Comparison of ENCODE assay signal across 10 cellular contexts in the genomic region with DNA sequence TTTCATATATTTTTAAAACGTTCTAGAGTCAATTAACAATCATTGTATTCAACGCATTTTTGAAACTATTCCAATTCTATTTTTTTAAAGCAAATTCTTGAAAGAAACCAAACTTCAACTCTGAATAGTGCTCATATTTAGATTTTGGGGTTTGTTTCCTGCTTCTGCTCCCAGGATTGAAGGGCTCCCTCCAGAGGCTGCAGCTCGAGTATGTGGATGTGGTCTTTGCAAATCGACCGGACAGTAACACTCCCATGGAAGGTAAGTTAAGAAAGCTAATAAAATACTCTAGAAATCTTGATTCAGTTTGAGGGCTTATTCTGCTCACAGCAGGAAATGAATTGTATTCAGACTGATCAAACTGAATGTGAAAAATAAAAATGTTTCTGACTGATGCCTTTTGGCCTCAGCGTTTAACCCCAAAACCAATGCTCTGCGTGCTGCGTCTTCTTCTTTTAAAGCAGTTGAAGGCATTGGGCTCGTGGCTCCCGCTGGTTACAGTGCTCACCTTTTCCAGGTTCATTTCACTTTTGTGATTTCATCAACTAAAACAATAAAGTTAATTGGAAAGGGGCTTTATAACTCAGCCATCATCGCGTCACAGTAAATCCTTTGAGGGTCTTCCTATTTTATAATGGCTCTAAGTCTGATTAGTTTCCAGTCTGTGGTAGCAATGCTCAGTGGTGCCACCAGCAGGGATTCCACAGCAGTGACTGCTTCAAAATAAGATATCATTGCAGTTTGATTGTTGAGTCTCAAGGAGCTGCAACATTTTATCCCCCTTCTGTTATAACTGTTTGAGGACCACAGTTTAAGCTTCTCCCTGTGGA.
DNase-seq lines count a peak whose midpoint lies in the region; ATAC-seq and TF ChIP-seq lines count a peak whose summit lies in the region.
"Had no signal": no experiment of that assay in that cellular context is flagged by ENCODE, and none has a peak within 500 bp of the region (broad histone marks: within the 10 kb centered on the region; RNA-seq: fewer than 3 reads in every experiment).

No MANE protein-coding gene starts in this region.

- no peaks in the 10 kb centered on the region for H3K27me3 ChIP-seq in mesendoderm (ENCODE audit: insufficient read depth, low read length, poor library complexity)

- H3K4me2 ChIP-seq in mesendoderm (ENCODE audit: low read length): peak overlapping the region; percentile 54

- H3K4me1 Mint-ChIP-seq in activated T-cell treated with anti-CD3 and anti-CD28 coated beads, Interleukin-2, amount 50 U/mL, for 72 hours (ENCODE audit: low read depth): no peaks in the 10 kb centered on the region
- H3K4me1 Mint-ChIP-seq: activated CD8-positive, alpha-beta memory T cell treated with anti-CD3 and anti-CD28 coated beads, Interleukin-2, amount 10 ng/mL, durations not matched to agents 7 days and 5 days had no signal

- peaks cover 6% of the 10 kb centered on the region for H3K27me3 Mint-ChIP-seq in activated T-cell treated with anti-CD3 and anti-CD28 coated beads, Interleukin-2, amount 50 U/mL, for 72 hours (ENCODE audit: low read depth)

- TF ChIP-seq CTCF in cardiac fibroblast (IDR thresholded peaks at IDR 0.05; ENCODE audit: low read depth, low read length): peak; percentile 52

- no peak overlapping the region for H2BK120ac ChIP-seq in mesendoderm (ENCODE audit: low read depth, low read length)

- TF ChIP-seq EP300 in Ishikawa (IDR thresholded peaks at IDR 0.05; ENCODE audit: borderline replicate concordance): no peak

- H3K4me3 ChIP-seq in cardiac fibroblast (replicated peaks in 1 of 2; ENCODE audit: low read depth in 2 of 2, low read length in 2 of 2): no peak overlapping the region
- no peak overlapping the region for H3K4me3 ChIP-seq in mesendoderm (ENCODE audit: low read length)

- no peaks in the 10 kb centered on the region for H3K79me2 ChIP-seq in mesendoderm (ENCODE audit: control insufficient read depth, insufficient read depth, low read length)

- H2BK15ac ChIP-seq in mesendoderm (replicated peaks; ENCODE audit: low read depth): no peak overlapping the region

- no peak overlapping the region for H3K18ac ChIP-seq in mesendoderm (ENCODE audit: low read length)

- H3K9ac ChIP-seq in mesendoderm (ENCODE audit: low read length): peak overlapping the region; percentile 37

- H3K56ac ChIP-seq in mesendoderm (ENCODE audit: low read length): peak overlapping the region; percentile 54

- H3K36me3 Mint-ChIP-seq in activated T-cell treated with anti-CD3 and anti-CD28 coated beads, Interleukin-2, amount 50 U/mL, for 72 hours (ENCODE audit: insufficient read depth in 2 of 2): no peaks in the 10 kb centered on the region
- H3K36me3 Mint-ChIP-seq: activated CD8-positive, alpha-beta memory T cell treated with anti-CD3 and anti-CD28 coated beads, Interleukin-2, amount 10 ng/mL, durations not matched to agents 7 days and 5 days had no signal

- H4K5ac ChIP-seq in mesendoderm (ENCODE audit: low read length): no peak overlapping the region

- no peaks in the 10 kb centered on the region for H3K36me3 ChIP-seq in mesendoderm (ENCODE audit: control insufficient read depth, insufficient read depth, low read length)

- no peak overlapping the region for H3K4me3 Mint-ChIP-seq in activated T-cell treated with anti-CD3 and anti-CD28 coated beads, Interleukin-2, amount 50 U/mL, for 72 hours
- H3K4me3 Mint-ChIP-seq: activated CD8-positive, alpha-beta memory T cell treated with anti-CD3 and anti-CD28 coated beads, Interleukin-2, amount 10 ng/mL, durations not matched to agents 7 days and 5 days had no signal

- DNase-seq in ELF-1 (ENCODE audit: low read depth, low spot score) (peak; percentile 33), cardiac fibroblast (ENCODE audit: low read depth in 2 of 2) (peak in 1 of 2 donors; percentile 38), mesendoderm (peak; percentile 70)
- DNase-seq in activated T-cell treated with anti-CD3 and anti-CD28 coated beads, Interleukin-2, amount 50 U/mL, for 72 hours: no peak
- no peak for DNase-seq in stimulated activated CD8-positive, alpha-beta memory T cell treated with anti-CD3 and anti-CD28 coated beads, Interleukin-4, amount 100 ng/mL, for 48 hours
- DNase-seq in activated CD8-positive, alpha-beta memory T cell treated with anti-CD3 and anti-CD28 coated beads for 24 hours: no peak
- DNase-seq: activated CD8-positive, alpha-beta memory T cell treated with anti-CD3 and anti-CD28 coated beads, Interleukin-2, amount 10 ng/mL, durations not matched to agents 7 days and 5 days; NCI-H1930 had no signal

- H4K8ac ChIP-seq in mesendoderm (ENCODE audit: low read depth, low read length): no peak overlapping the region

- no peak overlapping the region for H3K27ac ChIP-seq in mesendoderm (ENCODE audit: low read depth, low read length)

- no CpG with 5 or more reads among the region's 12 CpGs for WGBS in mesendoderm (ENCODE audit: extremely low coverage, insufficient coverage, low lambda C conversion rate)

- no peak for ATAC-seq in activated T-cell treated with anti-CD3 and anti-CD28 coated beads, Interleukin-2, amount 50 U/mL, for 72 hours (replicated peaks in 1 of 2)
- ATAC-seq in HG03460 (IDR thresholded peaks at IDR 0.05; ENCODE audit: unreplicated experiment): no peak
- ATAC-seq: activated CD8-positive, alpha-beta memory T cell treated with anti-CD3 and anti-CD28 coated beads, Interleukin-2, amount 10 ng/mL, durations not matched to agents 7 days and 5 days had no signal

- TF ChIP-seq RAD21 in Ishikawa (IDR thresholded peaks at IDR 0.05; ENCODE audit: low read depth): peak; percentile 3; the same call in 1 of the 2 replicates

- no peak overlapping the region for H3K4ac ChIP-seq in mesendoderm (ENCODE audit: low read depth, low read length)

- no peak overlapping the region for H3K23ac ChIP-seq in mesendoderm (ENCODE audit: low read length)

- no peak overlapping the region for H3K27ac Mint-ChIP-seq in activated T-cell treated with anti-CD3 and anti-CD28 coated beads, Interleukin-2, amount 50 U/mL, for 72 hours
- H3K27ac Mint-ChIP-seq: activated CD8-positive, alpha-beta memory T cell treated with anti-CD3 and anti-CD28 coated beads, Interleukin-2, amount 10 ng/mL, durations not matched to agents 7 days and 5 days had no signal

- no peaks in the 10 kb centered on the region for H3K9me3 Mint-ChIP-seq in activated T-cell treated with anti-CD3 and anti-CD28 coated beads, Interleukin-2, amount 50 U/mL, for 72 hours

- H2AK5ac ChIP-seq in mesendoderm (ENCODE audit: low read length): no peak overlapping the region

- no peak overlapping the region for H2BK5ac ChIP-seq in mesendoderm (ENCODE audit: low read length)

- no peaks in the 10 kb centered on the region for H3K79me1 ChIP-seq in mesendoderm (ENCODE audit: low read length)

- no peaks in the 10 kb centered on the region for H3K4me1 ChIP-seq in mesendoderm (ENCODE audit: control insufficient read depth, low read depth, low read length)

TF ChIP-seq in Ishikawa, 13 proteins besides CTCF, POLR2A, EP300 and RAD21:
- TF ChIP-seq CEBPB (IDR thresholded peaks at IDR 0.05): no peak
- TF ChIP-seq REST (IDR thresholded peaks at IDR 0.05; ENCODE audit: low read depth): no peak
- no peak for TF ChIP-seq TEAD4 (IDR thresholded peaks at IDR 0.05)
- TF ChIP-seq FOXM1 (IDR thresholded peaks at IDR 0.05; ENCODE audit: borderline replicate concordance, low read depth): no peak
- no peak for TF ChIP-seq CREB1 (IDR thresholded peaks at IDR 0.05; ENCODE audit: low read depth)
- no peak for TF ChIP-seq YY1 (IDR thresholded peaks at IDR 0.05; ENCODE audit: low read depth)
- no peak for TF ChIP-seq MAX (IDR thresholded peaks at IDR 0.05)
- TF ChIP-seq TCF12 (IDR thresholded peaks at IDR 0.05; ENCODE audit: low read depth): no peak

Comparison
In these comparisons a context has a peak if more than half of its experiments do, and no peak if none do; other contexts are left out.
1. DNase-seq: peak in ELF-1 (single experiment) and mesendoderm (single experiment); none in activated T-cell treated with anti-CD3 and anti-CD28 coated beads, Interleukin-2, amount 50 U/mL, for 72 hours (0 of 2), stimulated activated CD8-positive, alpha-beta memory T cell treated with anti-CD3 and anti-CD28 coated beads, Interleukin-4, amount 100 ng/mL, for 48 hours (single experiment) and activated CD8-positive, alpha-beta memory T cell treated with anti-CD3 and anti-CD28 coated beads for 24 hours (single experiment).